ENCODE assay signal across 21 cellular contexts in the genomic region with DNA sequence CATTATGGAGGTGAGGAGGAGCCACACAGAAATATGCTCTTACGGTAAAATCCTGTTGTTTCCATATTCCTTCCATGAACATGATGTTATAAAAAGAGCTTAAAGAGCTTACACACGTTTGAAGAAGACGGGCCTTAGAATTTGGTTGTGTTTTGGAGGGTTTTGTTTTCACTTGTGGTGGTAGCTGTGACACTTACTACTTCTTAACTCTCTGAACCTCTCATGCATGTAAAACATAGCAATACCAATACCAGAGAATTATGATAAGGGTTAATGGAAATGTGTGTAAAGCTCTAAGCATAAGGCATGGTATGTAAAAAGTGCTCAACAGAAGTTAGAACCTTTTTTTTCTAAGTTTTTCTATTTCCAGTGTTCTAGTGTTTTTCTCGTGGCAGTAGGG.
DNase-seq lines count a peak whose midpoint lies in the region; ATAC-seq and TF ChIP-seq lines count a peak whose summit lies in the region.
"Had no signal": no experiment of that assay in that cellular context is flagged by ENCODE, and none has a peak within 500 bp of the region (broad histone marks: within the 10 kb centered on the region; RNA-seq: fewer than 3 reads in every experiment).

No MANE protein-coding gene starts in this region.

- TF ChIP-seq CTCF in thyroid gland (IDR thresholded peaks at IDR 0.05) = no peak

- H3K27me3 ChIP-seq in thyroid gland = no peaks in the 10 kb centered on the region
- H3K27me3 ChIP-seq: BLaER1 treated with 17β-estradiol and CSF1 and Interleukin-3, amounts not matched to agents 10 nM and 100 nM had no signal

- ATAC-seq in GM18858 (IDR thresholded peaks at IDR 0.05; ENCODE audit: unreplicated experiment) (peak; percentile 45), GM21367 (IDR thresholded peaks at IDR 0.05; ENCODE audit: unreplicated experiment) (peak; percentile 52), HG03066 (IDR thresholded peaks at IDR 0.05; ENCODE audit: low read depth, unreplicated experiment) (peak; percentile 56)
- ATAC-seq: CD8-positive, alpha-beta T cell; GM12878 had no signal

- no peaks in the 10 kb centered on the region for H3K36me3 ChIP-seq in thyroid gland
- H3K36me3 ChIP-seq: BLaER1 treated with 17β-estradiol and CSF1 and Interleukin-3, amounts not matched to agents 10 nM and 100 nM; HAP-1 had no signal

- H3K9me3 ChIP-seq in thyroid gland = no peaks in the 10 kb centered on the region
- H3K9me3 ChIP-seq: BLaER1 treated with 17β-estradiol and CSF1 and Interleukin-3, amounts not matched to agents 10 nM and 100 nM; HAP-1 had no signal

- no peak overlapping the region for H3K4me3 ChIP-seq in thyroid gland (replicated peaks in 1 of 3)
- H3K4me3 ChIP-seq: BLaER1 treated with 17β-estradiol and CSF1 and Interleukin-3, amounts not matched to agents 10 nM and 100 nM; GM12878; GM23248; HAP-1 had no signal

- WGBS in thyroid gland, 2 donors = 51 to 55% methylated on average over 4 of the region's 4 CpGs

- DNase-seq in dermis blood vessel endothelial cell (no peak), thyroid gland (no peak), posterior vena cava (ENCODE audit: low spot score) (no peak), UCSD-AML1 (lab: John Stamatoyannopoulos, UW; ENCODE audit: unreplicated experiment) (no peak)
- DNase-seq: Calu3; CD8-positive, alpha-beta T cell; DMS53; EL; GM23248; NCI-H1417 treated with DMSO at 0.1 percent for 48 hours; NCI-H1930; NCI-H345; NCI-H524 treated with DMSO at 0.1 percent for 48 hours; SHP77 treated with DMSO at 0.1 percent for 48 hours had no signal

- no peak for TF ChIP-seq POLR2A in thyroid gland (IDR thresholded peaks at IDR 0.05)

- H3K4me1 ChIP-seq in thyroid gland = peaks cover 5 to 10% of the 10 kb centered on the region in 2 donors
- H3K4me1 ChIP-seq: BLaER1 treated with 17β-estradiol and CSF1 and Interleukin-3, amounts not matched to agents 10 nM and 100 nM; HAP-1 had no signal

- no peak overlapping the region for H3K27ac ChIP-seq in thyroid gland
- H3K27ac ChIP-seq: BLaER1 treated with 17β-estradiol and CSF1 and Interleukin-3, amounts not matched to agents 10 nM and 100 nM; GM23248; KMS-11 had no signal

- intact Hi-C loops in thyroid gland (cut with DNase I) (no loop called here), posterior vena cava (cut with DNase I) (no loop called here)
